In genomic region chr7:130141161-130141857, GRCh38 we compare ENCODE assay signal across 8 cellular contexts.
DNase-seq lines count a peak whose midpoint lies in the region; ATAC-seq and TF ChIP-seq lines count a peak whose summit lies in the region.

No MANE protein-coding gene starts in this region.

- no peaks in the 10 kb centered on the region for H3K9me3 Mint-ChIP-seq in activated T-helper 2 cell treated with anti-CD3 and anti-CD28 coated beads, Interferon-gamma antibody, Interleukin-2, Interleukin-4, amounts not matched to agents 10 μg/mL and 5 μg/mL and 100 μg/mL, durations not matched to agents 14 hours and 24 hours and 36 hours
- no peaks in the 10 kb centered on the region for H3K9me3 Mint-ChIP-seq in naive B cell

- peaks cover 24% of the 10 kb centered on the region for H3K27me3 Mint-ChIP-seq in activated T-helper 2 cell treated with anti-CD3 and anti-CD28 coated beads, Interferon-gamma antibody, Interleukin-2, Interleukin-4, amounts not matched to agents 10 μg/mL and 5 μg/mL and 100 μg/mL, durations not matched to agents 14 hours and 24 hours and 36 hours (ENCODE audit: low read depth)
- H3K27me3 Mint-ChIP-seq in naive B cell = no peaks in the 10 kb centered on the region

- H3K4me3 ChIP-seq in fibroblast of villous mesenchyme (ENCODE audit: low read depth, low read length) = peak overlapping the region; percentile 47

- intact Hi-C loops in activated T-helper 2 cell treated with anti-CD3 and anti-CD28 coated beads, Interferon-gamma antibody, Interleukin-2, Interleukin-4, amounts not matched to agents 10 μg/mL and 5 μg/mL and 100 μg/mL, durations not matched to agents 14 hours and 24 hours and 36 hours (cut with micrococcal nuclease) = no loop called here

- peaks cover 19% of the 10 kb centered on the region for H3K36me3 Mint-ChIP-seq in activated T-helper 2 cell treated with anti-CD3 and anti-CD28 coated beads, Interferon-gamma antibody, Interleukin-2, Interleukin-4, amounts not matched to agents 10 μg/mL and 5 μg/mL and 100 μg/mL, durations not matched to agents 14 hours and 24 hours and 36 hours (ENCODE audit: low read depth)
- H3K36me3 Mint-ChIP-seq in naive B cell = peaks cover 1 to 4% of the 10 kb centered on the region in 2 donors

- H3K27ac Mint-ChIP-seq in activated T-helper 2 cell treated with anti-CD3 and anti-CD28 coated beads, Interferon-gamma antibody, Interleukin-2, Interleukin-4, amounts not matched to agents 10 μg/mL and 5 μg/mL and 100 μg/mL, durations not matched to agents 14 hours and 24 hours and 36 hours = peak overlapping the region; percentile 33
- H3K27ac Mint-ChIP-seq in naive B cell = peak overlapping the region; percentile 69 to 95 (median 92)

- H3K4me1 Mint-ChIP-seq in activated T-helper 2 cell treated with anti-CD3 and anti-CD28 coated beads, Interferon-gamma antibody, Interleukin-2, Interleukin-4, amounts not matched to agents 10 μg/mL and 5 μg/mL and 100 μg/mL, durations not matched to agents 14 hours and 24 hours and 36 hours (ENCODE audit: low read depth) = peaks cover 11% of the 10 kb centered on the region
- peaks cover 22 to 53% (median 48%) of the 10 kb centered on the region in 3 donors for H3K4me1 Mint-ChIP-seq in naive B cell

- peak; percentile 49 for TF ChIP-seq POLR2A in GM18505 (IDR thresholded peaks at IDR 0.05; ENCODE audit: borderline replicate concordance, extremely low read depth, insufficient read depth, insufficient read length)

- peak overlapping the region; percentile 21 for H3K4me3 Mint-ChIP-seq in activated T-helper 2 cell treated with anti-CD3 and anti-CD28 coated beads, Interferon-gamma antibody, Interleukin-2, Interleukin-4, amounts not matched to agents 10 μg/mL and 5 μg/mL and 100 μg/mL, durations not matched to agents 14 hours and 24 hours and 36 hours (ENCODE audit: low read depth)
- H3K4me3 Mint-ChIP-seq in naive B cell = peak overlapping the region; percentile 85 to 95 (median 90)

- peak; percentile 50 for ATAC-seq in GM18505 (IDR thresholded peaks at IDR 0.05; ENCODE audit: unreplicated experiment)
- ATAC-seq in HG03457 (IDR thresholded peaks at IDR 0.05; ENCODE audit: unreplicated experiment) = peak; percentile 60
- ATAC-seq in naive B cell (ENCODE audit: low read depth in 2 of 2) = peak; percentile 82 to 83
- ATAC-seq in HG03139 (IDR thresholded peaks at IDR 0.05; ENCODE audit: unreplicated experiment) = no peak
- no peak for ATAC-seq in GM21381 (IDR thresholded peaks at IDR 0.05; ENCODE audit: unreplicated experiment)

- TF ChIP-seq CTCF in fibroblast of villous mesenchyme (IDR thresholded peaks at IDR 0.05; ENCODE audit: insufficient read depth, low read depth, low read length) = peak; percentile 6

- DNase-seq in activated T-helper 2 cell treated with anti-CD3 and anti-CD28 coated beads, Interferon-gamma antibody, Interleukin-2, Interleukin-4, amounts not matched to agents 10 μg/mL and 5 μg/mL and 100 μg/mL, durations not matched to agents 14 hours and 24 hours and 36 hours (ENCODE audit: low spot score) = no peak
- DNase-seq in fibroblast of villous mesenchyme (ENCODE audit: low read depth) = peak; percentile 55
- peak; percentile 30 for DNase-seq in naive B cell
- DNase-seq in superior temporal gyrus (ENCODE audit: extremely low spot score) = peak; percentile 75

Comparison
In these comparisons a context has a peak if more than half of its experiments do, and no peak if none do; other contexts are left out.
1. ATAC-seq: peak in GM18505 (single experiment), HG03457 (single experiment) and naive B cell (2 of 2); none in HG03139 (single experiment) and GM21381 (single experiment).